ENCODE assay signal across 19 cellular contexts in the genomic region with DNA sequence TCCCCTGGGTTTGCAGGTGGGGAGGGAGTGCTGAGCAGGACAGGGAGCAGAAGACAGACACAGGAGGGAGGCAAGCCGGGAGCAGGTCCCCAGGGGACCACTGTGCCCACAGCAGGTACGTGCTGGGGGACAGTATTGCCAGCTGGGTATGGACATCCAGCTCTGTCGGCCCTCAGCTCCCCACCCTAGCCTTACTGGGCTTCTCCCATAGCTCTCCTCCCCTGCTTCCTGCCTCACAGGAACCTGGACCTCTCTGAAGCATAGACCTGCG. TPM values are rescaled to one million over a fixed set of nuclear protein-coding genes. Genes with fewer than 3 reads are reported as not detected.
DNase-seq lines count a peak whose midpoint lies in the region; ATAC-seq and TF ChIP-seq lines count a peak whose summit lies in the region.
"Had no signal": no experiment of that assay in that cellular context is flagged by ENCODE, and none has a peak within 500 bp of the region (broad histone marks: within the 10 kb centered on the region; RNA-seq: fewer than 3 reads in every experiment).

No MANE protein-coding gene starts in this region.

- H3K27me3 Mint-ChIP-seq in activated CD4-positive, alpha-beta T cell treated with anti-CD3 and anti-CD28 coated beads for 36 hours: peaks cover 4% of the 10 kb centered on the region
- H3K27me3 Mint-ChIP-seq in activated CD4-positive, alpha-beta T cell treated with anti-CD3 and anti-CD28 coated beads, Interleukin-2, amount 10 ng/mL, durations not matched to agents 7 days and 5 days: peaks cover 3% of the 10 kb centered on the region
- H3K27me3 Mint-ChIP-seq in T-helper 17 cell: peaks cover 22% of the 10 kb centered on the region
- peaks cover 8 to 48% of the 10 kb centered on the region in 2 donors for H3K27me3 Mint-ChIP-seq in effector memory CD8-positive, alpha-beta T cell

- H3K4me3 ChIP-seq in DND-41 (ENCODE audit: low read depth in 1 of 2, low read length in 2 of 2): no peak overlapping the region
- no peak overlapping the region for H3K4me3 ChIP-seq in right atrium auricular region
- H3K4me3 ChIP-seq: MG63 had no signal

- intact Hi-C loops in activated CD4-positive, alpha-beta T cell treated with anti-CD3 and anti-CD28 coated beads for 36 hours (cut with DNase I, micrococcal nuclease): no loop called here

- no peaks in the 10 kb centered on the region for H3K9me3 ChIP-seq in DND-41 (ENCODE audit: insufficient read depth, low read length, severe bottlenecking)
- H3K9me3 ChIP-seq in T-helper 17 cell (ENCODE audit: control insufficient read depth, low read length, poor library complexity, severe bottlenecking): no peaks in the 10 kb centered on the region
- H3K9me3 ChIP-seq in right atrium auricular region: no peaks in the 10 kb centered on the region
- H3K9me3 ChIP-seq: Caco-2, MG63 had no signal

- no peaks in the 10 kb centered on the region for H3K79me2 ChIP-seq in DND-41 (ENCODE audit: insufficient read depth, low read length)

- H3K27ac Mint-ChIP-seq in activated CD4-positive, alpha-beta T cell treated with anti-CD3 and anti-CD28 coated beads for 36 hours: peak overlapping the region; percentile 3
- H3K27ac Mint-ChIP-seq in activated CD4-positive, alpha-beta T cell treated with anti-CD3 and anti-CD28 coated beads, Interleukin-2, amount 10 ng/mL, durations not matched to agents 7 days and 5 days: no peak overlapping the region
- peak overlapping the region; percentile 21 for H3K27ac Mint-ChIP-seq in T-helper 17 cell
- H3K27ac Mint-ChIP-seq in effector memory CD8-positive, alpha-beta T cell: peak overlapping the region in 1 of 2 donors; percentile 65

- CTCF ChIA-PET in activated CD4-positive, alpha-beta T cell treated with anti-CD3 and anti-CD28 coated beads for 36 hours (lab: Charles Lee): interaction anchor here (1.2 kb wide), 1 partner anchor 94 kb away, joined by 4 read pairs; no protein-coding TSS in a partner anchor
- CTCF ChIA-PET in activated CD4-positive, alpha-beta T cell treated with anti-CD3 and anti-CD28 coated beads, Interleukin-2, amount 10 ng/mL, durations not matched to agents 7 days and 5 days (lab: Charles Lee): interaction anchor here (1.6 kb wide), 1 partner anchor 8 kb away, joined by 5 read pairs; no protein-coding TSS in a partner anchor

- H3K4me1 ChIP-seq in DND-41 (ENCODE audit: insufficient read depth, low read length) (peaks cover 7% of the 10 kb centered on the region; the same call in 1 of the 2 replicates), right atrium auricular region (no peaks in the 10 kb centered on the region)
- H3K4me1 ChIP-seq: Caco-2 had no signal

- H3K36me3 Mint-ChIP-seq in activated CD4-positive, alpha-beta T cell treated with anti-CD3 and anti-CD28 coated beads for 36 hours (ENCODE audit: low read depth): no peaks in the 10 kb centered on the region
- H3K36me3 Mint-ChIP-seq in activated CD4-positive, alpha-beta T cell treated with anti-CD3 and anti-CD28 coated beads, Interleukin-2, amount 10 ng/mL, durations not matched to agents 7 days and 5 days (ENCODE audit: low read depth): no peaks in the 10 kb centered on the region
- no peaks in the 10 kb centered on the region for H3K36me3 Mint-ChIP-seq in T-helper 17 cell (ENCODE audit: low read depth)
- H3K36me3 Mint-ChIP-seq in effector memory CD8-positive, alpha-beta T cell (ENCODE audit: insufficient read depth): no peaks in the 10 kb centered on the region
- H3K36me3 Mint-ChIP-seq: CD14-positive monocyte had no signal

- no peaks in the 10 kb centered on the region; the same call in 1 of the 2 replicates for H4K20me1 ChIP-seq in DND-41 (ENCODE audit: insufficient read depth, low read length)

- H3K4me3 Mint-ChIP-seq in activated CD4-positive, alpha-beta T cell treated with anti-CD3 and anti-CD28 coated beads for 36 hours: peak overlapping the region; percentile 5
- H3K4me3 Mint-ChIP-seq in activated CD4-positive, alpha-beta T cell treated with anti-CD3 and anti-CD28 coated beads, Interleukin-2, amount 10 ng/mL, durations not matched to agents 7 days and 5 days: no peak overlapping the region
- peak overlapping the region; percentile 75 for H3K4me3 Mint-ChIP-seq in T-helper 17 cell
- peak overlapping the region; percentile 26 to 63 for H3K4me3 Mint-ChIP-seq in effector memory CD8-positive, alpha-beta T cell

- H3K27ac ChIP-seq in DND-41 (ENCODE audit: low read length) (no peak overlapping the region), right atrium auricular region (no peak overlapping the region)
- H3K27ac ChIP-seq: 22Rv1, KMS-11 had no signal

- no peak overlapping the region for H3K9ac ChIP-seq in DND-41 (ENCODE audit: low read depth, low read length)
- H3K9ac ChIP-seq: KMS-11 had no signal

- no peak for ATAC-seq in activated CD4-positive, alpha-beta T cell treated with anti-CD3 and anti-CD28 coated beads for 36 hours
- ATAC-seq in DND-41 (ENCODE audit: insufficient read depth, low read depth) (0 out of 3 replicates have a peak, but pooled peaks have one; percentile 19), T-helper 17 cell (no peak)
- peak; percentile 12 for ATAC-seq in effector memory CD8-positive, alpha-beta T cell (replicated peaks)
- ATAC-seq: PC-3 had no signal

- no peaks in the 10 kb centered on the region for H3K36me3 ChIP-seq in DND-41 (ENCODE audit: insufficient read depth, low read length)
- no peaks in the 10 kb centered on the region for H3K36me3 ChIP-seq in right atrium auricular region
- H3K36me3 ChIP-seq: MG63 had no signal

- no peak for DNase-seq in activated CD4-positive, alpha-beta T cell treated with anti-CD3 and anti-CD28 coated beads for 36 hours
- no peak for DNase-seq in activated CD4-positive, alpha-beta T cell treated with anti-CD3 and anti-CD28 coated beads, Interleukin-2, amount 10 ng/mL, durations not matched to agents 7 days and 5 days
- DNase-seq in DND-41: no peak
- no peak for DNase-seq in T-helper 17 cell
- no peak for DNase-seq in effector memory CD8-positive, alpha-beta T cell
- no peak for DNase-seq in right atrium auricular region (ENCODE audit: low spot score)
- DNase-seq in stimulated activated CD4-positive, alpha-beta T cell treated with anti-CD3 and anti-CD28 coated beads, Interleukin-15, amount 100 ng/mL, for 24 hours: no peak
- DNase-seq in H4 (ENCODE audit: low spot score): no peak
- DNase-seq: Caco-2; MG63; NCI-H1092 treated with DMSO at 0.1 percent for 48 hours; NCI-H1694; NCI-H345; NK-92 treated with Interleukin-12 subunit alpha and Interleukin-12 subunit beta, amount 100 ng/mL, for 24 hours; PC-3 had no signal

- no peaks in the 10 kb centered on the region for H3K9me3 Mint-ChIP-seq in activated CD4-positive, alpha-beta T cell treated with anti-CD3 and anti-CD28 coated beads for 36 hours (ENCODE audit: low read depth)
- H3K9me3 Mint-ChIP-seq in activated CD4-positive, alpha-beta T cell treated with anti-CD3 and anti-CD28 coated beads, Interleukin-2, amount 10 ng/mL, durations not matched to agents 7 days and 5 days: no peaks in the 10 kb centered on the region
- no peaks in the 10 kb centered on the region for H3K9me3 Mint-ChIP-seq in effector memory CD8-positive, alpha-beta T cell
- H3K9me3 Mint-ChIP-seq: CD14-positive monocyte had no signal

- peaks cover 3% of the 10 kb centered on the region for H3K27me3 ChIP-seq in DND-41 (ENCODE audit: insufficient read depth, low read length, poor library complexity)
- no peaks in the 10 kb centered on the region for H3K27me3 ChIP-seq in right atrium auricular region
- H3K27me3 ChIP-seq: MG63 had no signal

- POLR2A ChIA-PET in activated CD4-positive, alpha-beta T cell treated with anti-CD3 and anti-CD28 coated beads for 36 hours (lab: Charles Lee): no interaction called here
- POLR2A ChIA-PET in activated CD4-positive, alpha-beta T cell treated with anti-CD3 and anti-CD28 coated beads, Interleukin-2, amount 10 ng/mL, durations not matched to agents 7 days and 5 days (lab: Charles Lee): no interaction called here

- H3K4me2 ChIP-seq in DND-41 (ENCODE audit: insufficient read depth, low read length): peak overlapping the region; percentile 20; the same call in 1 of the 2 replicates
- H3K4me2 ChIP-seq: KMS-11 had no signal

- no peak for TF ChIP-seq CTCF in DND-41 (IDR thresholded peaks at IDR 0.05; ENCODE audit: borderline replicate concordance, extremely low read depth, low read length, poor library complexity, severe bottlenecking)
- no peak for TF ChIP-seq CTCF in right atrium auricular region (IDR thresholded peaks at IDR 0.05)

- no peak overlapping the region for H2AFZ ChIP-seq in DND-41 (ENCODE audit: low read depth, low read length)

- peaks cover 11% of the 10 kb centered on the region for H3K4me1 Mint-ChIP-seq in activated CD4-positive, alpha-beta T cell treated with anti-CD3 and anti-CD28 coated beads for 36 hours
- peaks cover 35% of the 10 kb centered on the region for H3K4me1 Mint-ChIP-seq in activated CD4-positive, alpha-beta T cell treated with anti-CD3 and anti-CD28 coated beads, Interleukin-2, amount 10 ng/mL, durations not matched to agents 7 days and 5 days
- peaks cover 24% of the 10 kb centered on the region for H3K4me1 Mint-ChIP-seq in T-helper 17 cell
- H3K4me1 Mint-ChIP-seq in effector memory CD8-positive, alpha-beta T cell (ENCODE audit: low read depth in 2 of 2): peaks cover 10 to 15% of the 10 kb centered on the region in 2 donors

RNA-seq across cellular contexts. Expression of gene LRRC74B, which starts 9.8 kb away (rescaled TPM):
- not detected for total RNA-seq in activated CD4-positive, alpha-beta T cell treated with anti-CD3 and anti-CD28 coated beads for 36 hours
- total RNA-seq in activated CD4-positive, alpha-beta T cell treated with anti-CD3 and anti-CD28 coated beads, Interleukin-2, amount 10 ng/mL, durations not matched to agents 7 days and 5 days: not detected
- total RNA-seq in T-helper 17 cell (under 1 TPM in 1 of 2 donors, not detected in 1; 0.10 TPM), right atrium auricular region (not detected)
- not detected in 2 replicates for total RNA-seq in H4 (2014; rRNA removed; shearing (Covaris generic))
- total RNA-seq: Caco-2, G401, PC-3 had no signal

RNA-seq across cellular contexts. Expression of gene SLC7A4, which starts 23.1 kb away (rescaled TPM):
- total RNA-seq in activated CD4-positive, alpha-beta T cell treated with anti-CD3 and anti-CD28 coated beads for 36 hours: not detected
- total RNA-seq in activated CD4-positive, alpha-beta T cell treated with anti-CD3 and anti-CD28 coated beads, Interleukin-2, amount 10 ng/mL, durations not matched to agents 7 days and 5 days: under 1 TPM in 1 of 2 experiments, not detected in 1; 0.07 TPM
- total RNA-seq in T-helper 17 cell (under 1 TPM; 0.13 to 0.15 TPM), right atrium auricular region (1 to 10 TPM; 1.9 to 5.0 TPM)
- not detected in 2 replicates for total RNA-seq in H4 (2014; rRNA removed; shearing (Covaris generic))
- total RNA-seq: G401, PC-3 had no signal

RNA-seq across cellular contexts. Expression of gene P2RX6, which starts 40.5 kb away (rescaled TPM):
- under 1 TPM; 0.18 to 0.25 TPM for total RNA-seq in activated CD4-positive, alpha-beta T cell treated with anti-CD3 and anti-CD28 coated beads for 36 hours
- under 1 TPM; 0.27 TPM for total RNA-seq in activated CD4-positive, alpha-beta T cell treated with anti-CD3 and anti-CD28 coated beads, Interleukin-2, amount 10 ng/mL, durations not matched to agents 7 days and 5 days
- total RNA-seq in T-helper 17 cell (1 to 10 TPM in 1 of 2 donors, under 1 TPM in 1; 0.39 to 1.0 TPM), right atrium auricular region (1 to 10 TPM; 1.0 to 5.4 TPM)
- total RNA-seq in H4 (2014; rRNA removed; shearing (Covaris generic)): 2.0 and 4.0 TPM in 2 replicates

RNA-seq across cellular contexts. Expression of gene THAP7, which starts 53.6 kb away (rescaled TPM):
- 10 to 100 TPM; 25.1 to 27.2 TPM for total RNA-seq in activated CD4-positive, alpha-beta T cell treated with anti-CD3 and anti-CD28 coated beads for 36 hours
- 10 to 100 TPM; 29.1 to 29.8 TPM for total RNA-seq in activated CD4-positive, alpha-beta T cell treated with anti-CD3 and anti-CD28 coated beads, Interleukin-2, amount 10 ng/mL, durations not matched to agents 7 days and 5 days
- total RNA-seq in T-helper 17 cell (10 to 100 TPM; 41.5 to 55.6 TPM), right atrium auricular region (10 to 100 TPM; 39.8 to 51.1 TPM)
- total RNA-seq in H4 (2014; rRNA removed; shearing (Covaris generic)): 41.8 and 45.8 TPM in 2 replicates

Comparison
In these comparisons a context has a peak if more than half of its experiments do, and no peak if none do; other contexts are left out.
1. ATAC-seq: peak in DND-41 (single experiment) and effector memory CD8-positive, alpha-beta T cell (single experiment); none in activated CD4-positive, alpha-beta T cell treated with anti-CD3 and anti-CD28 coated beads for 36 hours (single experiment) and T-helper 17 cell (single experiment).